28 cellular contexts compared by ENCODE assay signal in the genomic region with DNA sequence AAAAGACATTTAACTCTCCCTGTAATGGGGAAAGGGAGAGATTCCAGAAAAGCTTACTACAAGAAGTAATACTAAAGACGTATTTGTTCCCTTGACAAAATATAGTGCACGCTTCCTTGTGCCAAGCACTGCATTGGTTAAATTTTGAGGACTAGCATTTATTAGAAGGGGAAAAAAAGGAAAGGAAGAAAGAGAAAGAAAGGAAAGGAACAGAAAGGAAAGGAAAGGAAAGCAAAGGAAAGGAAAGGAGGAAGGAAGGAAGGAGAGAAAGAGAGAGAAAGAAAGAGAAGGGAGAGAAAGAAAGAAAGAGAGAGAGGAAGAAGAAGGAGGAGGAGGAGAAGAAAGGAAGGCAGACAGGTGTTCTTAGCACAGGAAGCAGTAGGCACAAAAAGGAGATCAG.
"Had no signal": no experiment of that assay in that cellular context is flagged by ENCODE, and none has a peak within 500 bp of the region (broad histone marks: within the 10 kb centered on the region; RNA-seq: fewer than 3 reads in every experiment).

No MANE protein-coding gene starts in this region.

- H3K9me3 Mint-ChIP-seq: type B pancreatic cell had no signal

- H3K4me3 Mint-ChIP-seq: stimulated activated effector memory CD8-positive, alpha-beta T cell treated with anti-CD3 and anti-CD28 coated beads, Interleukin-12 subunit alpha, Interleukin-12 subunit beta, amount 100 ng/mL, for 72 hours; stimulated activated memory B cell treated with anti-CD40 and anti-IgM and Interleukin-4, amounts not matched to agents 10 μg/mL and 1 μg/mL and 100 μg/mL, for 72 hours; stimulated activated naive B cell treated with anti-CD40 and anti-IgM and Interleukin-4, amounts not matched to agents 10 μg/mL and 1 μg/mL and 100 μg/mL, for 72 hours; stimulated activated naive CD8-positive, alpha-beta T cell treated with anti-CD3 and anti-CD28 coated beads, Interleukin-15, amount 100 ng/mL, for 72 hours; stimulated activated naive CD8-positive, alpha-beta T cell treated with anti-CD3 and anti-CD28 coated beads, Interleukin-15, Interleukin-2, amounts not matched to agents 100 ng/mL and 50 ng/mL, for 24 hours; type B pancreatic cell had no signal

- H3K4me1 Mint-ChIP-seq: stimulated activated effector memory CD8-positive, alpha-beta T cell treated with anti-CD3 and anti-CD28 coated beads, Interleukin-12 subunit alpha, Interleukin-12 subunit beta, amount 100 ng/mL, for 72 hours; stimulated activated memory B cell treated with anti-CD40 and anti-IgM and Interleukin-4, amounts not matched to agents 10 μg/mL and 1 μg/mL and 100 μg/mL, for 72 hours; stimulated activated naive B cell treated with anti-CD40 and anti-IgM and Interleukin-4, amounts not matched to agents 10 μg/mL and 1 μg/mL and 100 μg/mL, for 72 hours; stimulated activated naive CD8-positive, alpha-beta T cell treated with anti-CD3 and anti-CD28 coated beads, Interleukin-15, amount 100 ng/mL, for 72 hours had no signal

- H3K4me1 ChIP-seq: stomach, testis, thyroid gland, tibial artery, tibial nerve, transverse colon, upper lobe of left lung, upper lobe of right lung, uterus, vagina had no signal

- H3K27me3 ChIP-seq: stomach, suprapubic skin, testis, thyroid gland, tibial artery, tibial nerve, transverse colon, upper lobe of left lung, upper lobe of right lung, uterus, vagina had no signal

- H3K27me3 Mint-ChIP-seq: stimulated activated memory B cell treated with anti-CD40 and anti-IgM and Interleukin-4, amounts not matched to agents 10 μg/mL and 1 μg/mL and 100 μg/mL, for 72 hours; stimulated activated naive B cell treated with anti-CD40 and anti-IgM and Interleukin-4, amounts not matched to agents 10 μg/mL and 1 μg/mL and 100 μg/mL, for 72 hours; stimulated activated naive CD8-positive, alpha-beta T cell treated with anti-CD3 and anti-CD28 coated beads, Interleukin-15, amount 100 ng/mL, for 72 hours; stimulated activated naive CD8-positive, alpha-beta T cell treated with anti-CD3 and anti-CD28 coated beads, Interleukin-15, Interleukin-2, amounts not matched to agents 100 ng/mL and 50 ng/mL, for 24 hours had no signal

- DNase-seq: stimulated activated CD4-positive, alpha-beta T cell treated with anti-CD3 and anti-CD28 coated beads, Interleukin-2, amount 100 ng/mL, for 48 hours; stimulated activated CD4-positive, alpha-beta T cell treated with anti-CD3 and anti-CD28 coated beads, Interleukin-4, amount 100 ng/mL, for 1 hour; stimulated activated CD4-positive, alpha-beta T cell treated with anti-CD3 and anti-CD28 coated beads, Interleukin-4, amount 100 ng/mL, for 24 hours; stimulated activated CD4-positive, alpha-beta T cell treated with anti-CD3 and anti-CD28 coated beads, Interleukin-4, amount 100 ng/mL, for 4 hours; stimulated activated CD8-positive, alpha-beta memory T cell treated with anti-CD3 and anti-CD28 coated beads, Interleukin-4, amount 100 ng/mL, for 48 hours; stimulated activated naive B cell treated with anti-CD40 and anti-IgM and Interleukin-4, amounts not matched to agents 10 μg/mL and 1 μg/mL and 100 μg/mL, for 72 hours; stimulated activated naive CD4-positive, alpha-beta T cell; stimulated activated naive CD4-positive, alpha-beta T cell treated with Interleukin-2 at 50 U/mL for 16 hours; stimulated activated naive CD8-positive, alpha-beta T cell treated with anti-CD3 and anti-CD28 coated beads, Interleukin-15, amount 100 ng/mL, for 72 hours; stimulated activated naive CD8-positive, alpha-beta T cell treated with anti-CD3 and anti-CD28 coated beads, Interleukin-15, Interleukin-2, amounts not matched to agents 100 U/mL and 50 U/mL, for 24 hours; stomach; substantia nigra; testis; thyroid gland; tibial artery; transverse colon; trophoblast cell; upper lobe of left lung; upper lobe of right lung; uterus had no signal

- H3K36me3 ChIP-seq: stomach, suprapubic skin, thoracic aorta, thyroid gland, tibial artery, tibial nerve, transverse colon, upper lobe of left lung, upper lobe of right lung, uterus, vagina had no signal

- H3K4me3 ChIP-seq: stomach, suprapubic skin, testis, thoracic aorta, thyroid gland, tibial artery, tibial nerve, transverse colon, upper lobe of left lung, upper lobe of right lung, uterus, vagina had no signal

- H3K36me3 Mint-ChIP-seq: stimulated activated effector memory CD8-positive, alpha-beta T cell treated with anti-CD3 and anti-CD28 coated beads, Interleukin-12 subunit alpha, Interleukin-12 subunit beta, amount 100 ng/mL, for 72 hours; stimulated activated memory B cell treated with anti-CD40 and anti-IgM and Interleukin-4, amounts not matched to agents 10 μg/mL and 1 μg/mL and 100 μg/mL, for 72 hours; stimulated activated naive B cell treated with anti-CD40 and anti-IgM and Interleukin-4, amounts not matched to agents 10 μg/mL and 1 μg/mL and 100 μg/mL, for 72 hours; type B pancreatic cell had no signal

- H3K9me3 ChIP-seq: stomach, suprapubic skin, testis, thoracic aorta, thyroid gland, tibial artery, tibial nerve, transverse colon, upper lobe of left lung, upper lobe of right lung, uterus, vagina had no signal

- H3K27ac ChIP-seq: stomach, suprapubic skin, testis, thoracic aorta, thyroid gland, tibial artery, tibial nerve, transverse colon, upper lobe of left lung, upper lobe of right lung, uterus, vagina had no signal

- ATAC-seq: stimulated activated effector memory CD8-positive, alpha-beta T cell treated with anti-CD3 and anti-CD28 coated beads, Interleukin-12 subunit alpha, Interleukin-12 subunit beta, amount 100 ng/mL, for 72 hours; stimulated activated memory B cell treated with anti-CD40 and anti-IgM and Interleukin-4, amounts not matched to agents 10 μg/mL and 1 μg/mL and 100 μg/mL, for 72 hours; stimulated activated naive B cell treated with anti-CD40 and anti-IgM and Interleukin-4, amounts not matched to agents 10 μg/mL and 1 μg/mL and 100 μg/mL, for 72 hours; stimulated activated naive CD8-positive, alpha-beta T cell treated with anti-CD3 and anti-CD28 coated beads, Interleukin-15, amount 100 ng/mL, for 72 hours; stimulated activated naive CD8-positive, alpha-beta T cell treated with anti-CD3 and anti-CD28 coated beads, Interleukin-15, Interleukin-2, amounts not matched to agents 100 U/mL and 50 U/mL, for 24 hours; upper lobe of right lung had no signal

- H3K27ac Mint-ChIP-seq: stimulated activated effector memory CD8-positive, alpha-beta T cell treated with anti-CD3 and anti-CD28 coated beads, Interleukin-12 subunit alpha, Interleukin-12 subunit beta, amount 100 ng/mL, for 72 hours; stimulated activated memory B cell treated with anti-CD40 and anti-IgM and Interleukin-4, amounts not matched to agents 10 μg/mL and 1 μg/mL and 100 μg/mL, for 72 hours; stimulated activated naive B cell treated with anti-CD40 and anti-IgM and Interleukin-4, amounts not matched to agents 10 μg/mL and 1 μg/mL and 100 μg/mL, for 72 hours; stimulated activated naive CD8-positive, alpha-beta T cell treated with anti-CD3 and anti-CD28 coated beads, Interleukin-15, amount 100 ng/mL, for 72 hours; stimulated activated naive CD8-positive, alpha-beta T cell treated with anti-CD3 and anti-CD28 coated beads, Interleukin-15, Interleukin-2, amounts not matched to agents 100 ng/mL and 50 ng/mL, for 24 hours; type B pancreatic cell had no signal
